In the genomic region with DNA sequence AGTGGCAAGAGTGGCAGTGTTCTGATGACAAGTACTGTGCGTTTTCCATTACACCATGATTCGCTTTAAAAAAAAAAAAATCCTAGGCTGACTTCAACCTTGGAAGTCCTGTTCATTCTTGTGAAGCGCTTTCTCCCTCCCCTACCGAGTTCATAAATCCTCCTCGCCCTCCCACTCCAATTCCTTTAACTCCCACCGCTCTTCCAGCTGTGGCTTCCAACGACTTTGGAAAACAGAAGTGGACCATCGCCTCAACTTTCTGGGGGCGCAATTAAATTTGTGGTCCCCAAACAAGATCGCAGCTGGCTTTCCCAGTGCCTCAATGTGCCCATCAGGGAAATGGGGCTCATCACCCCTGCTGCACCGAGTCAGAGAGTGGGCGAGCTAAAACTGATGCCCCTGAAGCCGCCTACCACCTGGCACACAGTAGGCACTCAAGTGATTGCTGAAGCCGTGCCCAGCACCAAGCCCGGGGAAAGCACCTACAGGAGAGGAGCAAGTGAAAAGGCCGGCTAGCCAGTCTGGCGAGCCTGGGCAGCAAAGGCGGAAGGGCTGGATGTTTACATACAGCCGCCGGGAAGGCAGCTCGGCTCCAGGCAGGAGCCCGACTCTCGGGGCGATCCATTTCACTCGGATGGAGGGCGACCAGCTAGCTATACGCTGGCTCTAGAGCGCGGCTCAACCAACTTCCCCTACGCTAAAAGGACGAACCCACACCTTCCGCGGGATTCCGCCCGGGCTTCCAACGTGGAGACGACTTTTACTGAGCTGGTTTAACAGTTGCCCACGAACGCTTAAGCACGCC, we compare ENCODE assay signal across 10 cellular contexts. TPM values are rescaled to one million over a fixed set of nuclear protein-coding genes. Genes with fewer than 3 reads are reported as not detected.
DNase-seq lines count a peak whose midpoint lies in the region; ATAC-seq, FAIRE-seq and TF ChIP-seq lines count a peak whose summit lies in the region.
"Had no signal": no experiment of that assay in that cellular context is flagged by ENCODE, and none has a peak within 500 bp of the region (broad histone marks: within the 10 kb centered on the region; RNA-seq: fewer than 3 reads in every experiment).

No MANE protein-coding gene starts in this region.

- H3K4me3 ChIP-seq in HUES6 (ENCODE audit: low read depth, low read length) (peak overlapping the region; percentile 95), epithelial cell of proximal tubule (ENCODE audit: low read depth, low read length) (peak overlapping the region; percentile 78)

- no peak for FAIRE-seq in urothelium cell line (lab: Jason Lieb, UNC)
- FAIRE-seq: colon, G401.6 had no signal

- no peaks in the 10 kb centered on the region for H3K9me3 ChIP-seq in HUES6 (ENCODE audit: control insufficient read depth, insufficient read depth, low read depth, low read length)

- no peak for TF ChIP-seq CTCF in epithelial cell of proximal tubule (conservative IDR thresholded peaks at IDR 0.05; ENCODE audit: low read depth, low read length)

- ATAC-seq in SK-N-SH treated with all-trans-retinoic acid at 6 μM for 48 hours = peak; percentile 26
- ATAC-seq in HG03139 (IDR thresholded peaks at IDR 0.05; ENCODE audit: unreplicated experiment) = no peak

- H3K4me1 ChIP-seq in HUES6 (ENCODE audit: control insufficient read depth, insufficient read depth, low read length) = peaks cover 40% of the 10 kb centered on the region

- H3K9ac ChIP-seq in HUES6 (ENCODE audit: low read length) = peak overlapping the region; percentile 93

- H3K27me3 ChIP-seq in HUES6 (ENCODE audit: control insufficient read depth, insufficient read depth, low read length) = no peaks in the 10 kb centered on the region

- no peaks in the 10 kb centered on the region; the same call in 1 of the 2 replicates for H3K36me3 ChIP-seq in HUES6 (ENCODE audit: control insufficient read depth, insufficient read depth, low read length)

- DNase-seq in NCI-H2081 (lab: John Stamatoyannopoulos, UW) (peak; percentile 53 to 55), NCI-H2081 treated with DMSO at 0.1 percent for 48 hours (lab: John Stamatoyannopoulos, UW) (no peak), epithelial cell of proximal tubule (ENCODE audit: low read depth) (no peak), mucosa of gallbladder (ENCODE audit: low spot score) (peak; percentile 55), urothelium cell line (ENCODE audit: low spot score) (peak; percentile 40)

- H3K27ac ChIP-seq in HUES6 (ENCODE audit: low read depth, low read length) = peak overlapping the region; percentile 91; the same call in 1 of the 2 replicates

TF ChIP-seq in SK-N-SH treated with all-trans-retinoic acid at 6 μM for 48 hours, 23 proteins besides CTCF, POLR2A, EP300 and RAD21:
- TF ChIP-seq ESRRG (CRISPR knock-in tag; IDR thresholded peaks at IDR 0.05) = no peak
- no peak for TF ChIP-seq ISL1 (CRISPR knock-in tag; IDR thresholded peaks at IDR 0.05)
- TF ChIP-seq OSR1 (CRISPR knock-in tag; IDR thresholded peaks at IDR 0.05) = no peak
- no peak for TF ChIP-seq GLIS3 (CRISPR knock-in tag; IDR thresholded peaks at IDR 0.05)
- TF ChIP-seq RARB (CRISPR knock-in tag; IDR thresholded peaks at IDR 0.05) = no peak
- TF ChIP-seq ZFP3 (CRISPR knock-in tag; IDR thresholded peaks at IDR 0.05) = no peak

RNA-seq across cellular contexts. Expression of a gene that starts 1.3 kb away (rescaled TPM):
- total RNA-seq in epithelial cell of proximal tubule = 2.2 and 3.9 TPM in 2 replicates
- 68.2 TPM for total RNA-seq in mucosa of gallbladder

Comparison
In these comparisons a context has a peak if more than half of its experiments do, and no peak if none do; other contexts are left out.
1. DNase-seq: peak in NCI-H2081 (2 of 2), mucosa of gallbladder (single experiment) and urothelium cell line (single experiment); none in NCI-H2081 treated with DMSO at 0.1 percent for 48 hours (single experiment) and epithelial cell of proximal tubule (single experiment).
2. RNA of a gene that starts 1.3 kb away (total RNA-seq): 68.2 TPM in mucosa of gallbladder (single experiment); 2.2 to 3.9 TPM in epithelial cell of proximal tubule; every median in the first group is over 10 times any median in the second.